Comparison of ENCODE assay signal across 6 cellular contexts in the genomic region with DNA sequence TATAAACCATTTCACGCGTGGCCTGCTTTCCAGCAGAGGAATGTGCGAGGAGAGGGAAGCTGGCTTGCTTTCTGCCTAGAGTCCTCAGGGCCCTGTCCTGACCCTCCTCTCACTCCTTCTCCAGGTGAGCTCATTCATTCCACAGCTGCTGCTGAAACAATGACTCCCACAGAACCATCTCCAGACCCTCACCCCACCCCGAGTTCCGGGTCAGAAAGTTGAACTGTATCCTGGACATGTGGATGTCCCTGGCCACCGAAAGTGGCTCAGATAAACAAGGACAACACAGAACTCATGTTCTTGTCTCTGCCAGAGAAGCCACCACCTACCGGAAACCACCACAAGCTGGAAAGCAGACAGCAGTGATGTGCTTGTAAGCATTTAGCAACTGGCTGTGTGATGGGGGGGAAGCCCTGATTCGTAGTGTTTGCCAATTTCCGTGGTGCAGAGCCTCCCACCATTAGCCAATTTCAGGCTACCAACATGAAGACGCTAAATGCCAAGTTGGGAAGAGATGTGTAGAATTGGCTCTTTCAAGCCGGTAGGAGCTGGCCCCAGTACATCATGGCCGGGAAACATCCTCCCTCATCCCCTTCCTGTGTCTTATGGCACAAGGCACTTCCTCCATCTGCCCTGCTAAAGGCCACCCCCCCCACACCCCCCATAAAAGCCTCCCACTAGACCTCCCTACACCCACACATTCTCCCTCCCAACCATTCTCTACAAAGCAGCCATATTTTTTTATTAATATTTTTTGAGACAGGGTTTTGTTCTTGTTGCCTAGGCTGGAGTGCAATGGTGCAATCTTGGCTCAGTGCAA.
A peak's percentile ranks its signal among the peaks of the same experiment; 100 is the strongest.
DNase-seq lines count a peak whose midpoint lies in the region; ATAC-seq and TF ChIP-seq lines count a peak whose summit lies in the region.

No MANE protein-coding gene starts in this region.

- H3K4me3 ChIP-seq in AG10803 (ENCODE audit: low read length): no peak overlapping the region
- H3K4me3 ChIP-seq in cardiac fibroblast (replicated peaks in 1 of 2; ENCODE audit: low read depth in 2 of 2, low read length in 2 of 2): no peak overlapping the region

- DNase-seq in AG10803 (ENCODE audit: low read depth) (peak; percentile 67), NCI-H446 treated with DMSO at 0.1 percent for 48 hours (lab: John Stamatoyannopoulos, UW) (peak; percentile 35), cardiac fibroblast (ENCODE audit: low read depth in 2 of 2) (peak; percentile 57 to 63)
- DNase-seq in stimulated activated CD4-positive, alpha-beta T cell treated with anti-CD3 and anti-CD28 coated beads, Interleukin-2, amount 100 ng/mL, for 24 hours: peak; percentile 32 to 43

- TF ChIP-seq CTCF in AG10803 (conservative IDR thresholded peaks at IDR 0.05; ENCODE audit: low read length) (no peak), cardiac fibroblast (IDR thresholded peaks at IDR 0.05; ENCODE audit: low read depth, low read length) (no peak)

- no peak for ATAC-seq in HG03139 (IDR thresholded peaks at IDR 0.05; ENCODE audit: unreplicated experiment)
- no peak for ATAC-seq in GM19328 (IDR thresholded peaks at IDR 0.05; ENCODE audit: unreplicated experiment)
